Comparison of ENCODE assay signal across 13 cellular contexts in genomic region chr2:182766626-182767025, GRCh38. TPM values are rescaled to one million over a fixed set of nuclear protein-coding genes. Genes with fewer than 3 reads are reported as not detected.
A peak's percentile ranks its signal among the peaks of the same experiment; 100 is the strongest.
DNase-seq lines count a peak whose midpoint lies in the region; ATAC-seq and TF ChIP-seq lines count a peak whose summit lies in the region.
"Had no signal": no experiment of that assay in that cellular context is flagged by ENCODE, and none has a peak within 500 bp of the region (broad histone marks: within the 10 kb centered on the region; RNA-seq: fewer than 3 reads in every experiment).

No MANE protein-coding gene starts in this region.

- DNase-seq in heart right ventricle (no peak), Right ventricle myocardium inferior (ENCODE audit: missing footprints) (no peak), NCI-H82 treated with DMSO at 0.1 percent for 48 hours (lab: John Stamatoyannopoulos, UW; ENCODE audit: unreplicated experiment) (peak; percentile 62), right cardiac atrium (no peak), superior temporal gyrus (ENCODE audit: extremely low spot score) (no peak), posterior vena cava (ENCODE audit: low spot score) (no peak), foreskin keratinocyte (no peak)
- DNase-seq: BE2C; CD4-positive, alpha-beta memory T cell; DMS79 had no signal

- 27 to 38% methylated on average over 6 of the region's 6 CpGs for WGBS in heart right ventricle, 2 donors
- WGBS in right cardiac atrium: 26% methylated on average over 6 of the region's 6 CpGs

- H3K36me3 ChIP-seq in heart right ventricle: peaks cover 0 to 79% (median 5%) of the 10 kb centered on the region in 9 donors
- H3K36me3 ChIP-seq: BE2C had no signal

- peaks cover 0 to 31% (median 12%) of the 10 kb centered on the region in 9 donors for H3K4me1 ChIP-seq in heart right ventricle
- H3K4me1 ChIP-seq in right cardiac atrium (ENCODE audit: control insufficient read depth, insufficient read depth, low read length): peaks cover 3% of the 10 kb centered on the region
- H3K4me1 ChIP-seq in foreskin keratinocyte: peaks cover 4% of the 10 kb centered on the region
- H3K4me1 ChIP-seq: A549, BE2C, HAP-1 had no signal

- H3K27ac ChIP-seq in heart right ventricle (peak overlapping the region in 1 of 10 donors; percentile 19), right cardiac atrium (ENCODE audit: low read length) (no peak overlapping the region), foreskin keratinocyte (no peak overlapping the region)
- H3K27ac ChIP-seq: A549, C4-2B had no signal

- H3K4me3 ChIP-seq in heart right ventricle: no peak overlapping the region
- no peak overlapping the region for H3K4me3 ChIP-seq in right cardiac atrium (ENCODE audit: low read length)
- H3K4me3 ChIP-seq: A549, HAP-1 had no signal

- H3K9me3 ChIP-seq in heart right ventricle: peaks cover 0 to 28% (median 4%) of the 10 kb centered on the region in 11 donors
- H3K9me3 ChIP-seq in right cardiac atrium (ENCODE audit: control insufficient read depth, low read length): no peaks in the 10 kb centered on the region
- H3K9me3 ChIP-seq: BE2C had no signal

- intact Hi-C loops in heart right ventricle (cut with DNase I) (loop anchor here in 3 of 10 donors (10.0 kb wide), 2 partner anchors 208 to 318 kb away; no protein-coding TSS in a partner anchor), Right ventricle myocardium inferior (cut with DNase I) (no loop called here), right cardiac atrium (cut with DNase I) (loop anchor here (5.0 to 10.0 kb wide), 3 partner anchors 208 to 218 kb away; no protein-coding TSS in a partner anchor), posterior vena cava (cut with DNase I) (no loop called here)

- TF ChIP-seq CTCF in heart right ventricle (IDR thresholded peaks at IDR 0.05): no peak
- TF ChIP-seq CTCF in foreskin keratinocyte (conservative IDR thresholded peaks at IDR 0.05): no peak

- H3K27me3 ChIP-seq in heart right ventricle (no peaks in the 10 kb centered on the region), right cardiac atrium (ENCODE audit: control insufficient read depth, insufficient read depth) (no peaks in the 10 kb centered on the region), foreskin keratinocyte (no peaks in the 10 kb centered on the region)
- H3K27me3 ChIP-seq: BE2C had no signal

- ATAC-seq in heart right ventricle (peak in 5 of 8 donors; percentile 22 to 62 (median 55)), Right ventricle myocardium inferior (no peak), right cardiac atrium (peak; percentile 27 to 42), foreskin keratinocyte (no peak)

RNA-seq across cellular contexts. Expression of gene DNAJC10, which starts 50.6 kb away (rescaled TPM):
- total RNA-seq in heart right ventricle (10 to 100 TPM; 37.6 to 63.7 (median 57.5) TPM), Right ventricle myocardium inferior (50.7 TPM), right cardiac atrium (10 to 100 TPM; 54.7 to 72.1 (median 57.7) TPM), posterior vena cava (100 to 1,000 TPM; 103 TPM), foreskin keratinocyte (119 and 135 TPM in 2 replicates)
- polyA plus RNA-seq in heart right ventricle (10 to 100 TPM; 17.3 to 18.5 TPM), right cardiac atrium (13.1 TPM), foreskin keratinocyte (30.3 and 33.4 TPM in 2 replicates)

Comparison
In these comparisons a context has a peak if more than half of its experiments do, and no peak if none do; other contexts are left out.
1. ATAC-seq: peak in heart right ventricle (5 of 8) and right cardiac atrium (2 of 2); none in Right ventricle myocardium inferior (single experiment) and foreskin keratinocyte (single experiment).
2. intact Hi-C loops: an anchor here in right cardiac atrium (5.0 to 10.0 kb wide); none called in Right ventricle myocardium inferior and posterior vena cava.